ENCODE assay signal across 14 cellular contexts in genomic region chr2:131480351-131480750, GRCh38. TPM values are rescaled to one million over a fixed set of nuclear protein-coding genes. Genes with fewer than 3 reads are reported as not detected.
"Had no signal": no experiment of that assay in that cellular context is flagged by ENCODE, and none has a peak within 500 bp of the region (broad histone marks: within the 10 kb centered on the region; RNA-seq: fewer than 3 reads in every experiment).

No MANE protein-coding gene starts in this region.

RNA-seq across cellular contexts. Expression of gene TUBA3D, which starts 4.4 kb away (rescaled TPM):
- total RNA-seq: cerebellum, dermis microvascular lymphatic vessel endothelial cell, endodermal cell, esophagus mucosa, esophagus squamous epithelium, glomerular endothelial cell, kidney epithelial cell, lower lobe of right lung, lung microvascular endothelial cell, mesenteric fat pad, mesothelial cell of epicardium, mucosa of descending colon, myocyte had no signal
- polyA plus RNA-seq: keratinocyte had no signal
